1 cellular context compared by ENCODE assay signal in genomic region chr3:84967767-84968581, GRCh38.
TF ChIP-seq lines count a peak whose summit lies in the region.

No MANE protein-coding gene starts in this region.

TF ChIP-seq in H1, 55 proteins besides CTCF, POLR2A, EP300 and RAD21 (continued from another document):
- peak; percentile 69 for TF ChIP-seq CHD7 (IDR thresholded peaks at IDR 0.05; ENCODE audit: insufficient replicate concordance, low read length)
- TF ChIP-seq RBBP5 (IDR thresholded peaks at IDR 0.05; ENCODE audit: borderline replicate concordance, low read depth, low read length) = no peak
- no peak for TF ChIP-seq SP2 (IDR thresholded peaks at IDR 0.05; ENCODE audit: low read length)
- no peak for TF ChIP-seq EGR1 (IDR thresholded peaks at IDR 0.05; ENCODE audit: borderline replicate concordance, low read depth, low read length)
- TF ChIP-seq PHF8 (conservative IDR thresholded peaks at IDR 0.05; ENCODE audit: low read depth, low read length) = no peak
- no peak for TF ChIP-seq POLR2AphosphoS5 (IDR thresholded peaks at IDR 0.05; ENCODE audit: low read depth, low read length)
- TF ChIP-seq RXRA (IDR thresholded peaks at IDR 0.05; ENCODE audit: insufficient read depth, low read depth, low read length) = no peak
- TF ChIP-seq CREB1 (IDR thresholded peaks at IDR 0.05) = no peak
- no peak for TF ChIP-seq CBX5 (IDR thresholded peaks at IDR 0.05; ENCODE audit: low read depth, low read length)
- TF ChIP-seq MAFK (IDR thresholded peaks at IDR 0.05; ENCODE audit: low read depth, low read length) = no peak
- TF ChIP-seq KDM1A (IDR thresholded peaks at IDR 0.05; ENCODE audit: borderline replicate concordance, low read length) = no peak
- TF ChIP-seq TCF12 (IDR thresholded peaks at IDR 0.05; ENCODE audit: low read depth, low read length) = no peak
- no peak for TF ChIP-seq TAF1 (IDR thresholded peaks at IDR 0.05; ENCODE audit: low read depth, low read length)
- TF ChIP-seq SP1 (IDR thresholded peaks at IDR 0.05; ENCODE audit: low read depth, low read length) = peak; percentile 29; the same call in 1 of the 2 replicates
- peak; percentile 78 for TF ChIP-seq CEBPB (IDR thresholded peaks at IDR 0.05; ENCODE audit: low read depth, low read length)
- TF ChIP-seq TEAD4 (IDR thresholded peaks at IDR 0.05; ENCODE audit: low read depth, low read length) = peak; percentile 65; the same call in 1 of the 2 replicates
- TF ChIP-seq TAF7 (optimal IDR thresholded peaks at IDR 0.05; ENCODE audit: borderline replicate concordance, low read depth, low read length) = no peak
- no peak for TF ChIP-seq ATF2 (IDR thresholded peaks at IDR 0.05; ENCODE audit: low read length)
- TF ChIP-seq CHD1 (IDR thresholded peaks at IDR 0.05; ENCODE audit: low read depth, low read length) = no peak
- no peak for TF ChIP-seq ATF3 (IDR thresholded peaks at IDR 0.05; ENCODE audit: insufficient read depth, low read depth, low read length)
- no peak for TF ChIP-seq CHD2 (IDR thresholded peaks at IDR 0.05; ENCODE audit: low read length)
- TF ChIP-seq ASH2L (IDR thresholded peaks at IDR 0.05; ENCODE audit: low read length) = no peak
- no peak for TF ChIP-seq SRF (IDR thresholded peaks at IDR 0.05; ENCODE audit: low read depth, low read length)
- TF ChIP-seq HDAC2 (IDR thresholded peaks at IDR 0.05; ENCODE audit: borderline replicate concordance in 1 of 2, low read depth in 2 of 2, low read length in 2 of 2) = no peak
